Comparison of ENCODE assay signal across 16 cellular contexts in the genomic region with DNA sequence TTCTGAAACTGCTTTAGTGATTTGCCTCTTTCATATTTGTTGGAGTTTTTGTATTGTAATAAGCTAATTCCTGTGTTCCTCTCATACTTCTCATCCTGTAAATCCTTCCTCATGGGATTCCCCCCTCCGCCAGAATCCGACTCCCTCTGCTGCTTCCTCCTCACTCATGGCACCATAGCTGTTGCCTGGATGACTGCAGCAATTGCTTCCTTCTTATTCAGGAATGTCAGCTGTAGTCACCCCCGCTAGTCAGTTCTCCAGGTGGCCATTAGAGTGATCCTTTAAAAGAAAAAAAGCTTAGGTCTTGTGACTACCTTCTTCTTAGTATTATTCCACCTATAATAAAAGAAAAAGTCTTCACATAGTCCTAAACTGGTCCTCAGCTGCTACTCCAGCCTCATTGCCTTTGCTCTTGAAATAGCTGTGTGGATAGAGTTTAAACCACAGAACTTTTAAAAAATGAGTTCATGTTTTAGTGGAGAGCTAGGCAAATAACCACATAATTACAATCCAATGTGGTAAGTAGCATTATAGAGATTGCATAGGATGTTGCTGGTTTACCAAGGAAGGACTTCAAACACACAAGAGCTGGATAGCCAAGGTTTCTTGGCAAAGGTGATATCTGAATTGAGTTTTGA.
DNase-seq lines count a peak whose midpoint lies in the region; TF ChIP-seq lines count a peak whose summit lies in the region.
"Had no signal": no experiment of that assay in that cellular context is flagged by ENCODE, and none has a peak within 500 bp of the region (broad histone marks: within the 10 kb centered on the region; RNA-seq: fewer than 3 reads in every experiment).

No MANE protein-coding gene starts in this region.

- H3K4me3 ChIP-seq in thyroid gland (replicated peaks in 1 of 3), result no peak overlapping the region
- H3K4me3 ChIP-seq: BLaER1 treated with 17β-estradiol and CSF1 and Interleukin-3, amounts not matched to agents 10 nM and 100 nM had no signal

- H3K9me3 Mint-ChIP-seq in T-helper 2 cell treated with Interferon-gamma antibody and Interleukin-4, amounts not matched to agents 5 μg/mL and 100 μg/mL, for 36 hours, result no peaks in the 10 kb centered on the region

- H3K27me3 Mint-ChIP-seq in T-helper 2 cell treated with Interferon-gamma antibody and Interleukin-4, amounts not matched to agents 5 μg/mL and 100 μg/mL, for 36 hours (ENCODE audit: low read depth), result no peaks in the 10 kb centered on the region

- no peaks in the 10 kb centered on the region for H3K4me1 ChIP-seq in thyroid gland
- H3K4me1 ChIP-seq: BLaER1 treated with 17β-estradiol and CSF1 and Interleukin-3, amounts not matched to agents 10 nM and 100 nM had no signal

- intact Hi-C loops in thyroid gland (cut with DNase I), result no loop called here

- DNase-seq in T-helper 2 cell treated with Interferon-gamma antibody and Interleukin-4, amounts not matched to agents 5 μg/mL and 100 μg/mL, for 36 hours (ENCODE audit: low spot score), result no peak
- DNase-seq in T-helper 2 cell (no peak), astrocyte of the hippocampus (ENCODE audit: low read depth, low spot score) (peak; percentile 18), iPS-NIHi11 (ENCODE audit: low spot score) (peak; percentile 44), thyroid gland (no peak), G401 (ENCODE audit: low spot score) (no peak), superior temporal gyrus (ENCODE audit: extremely low spot score) (no peak), NCI-H526 treated with DMSO at 0.1 percent for 48 hours (lab: John Stamatoyannopoulos, UW) (no peak)
- DNase-seq: 8988T, NCI-H1092, NCI-H446 treated with DMSO at 0.1 percent for 48 hours, NCI-H774, Right ventricle myocardium superior had no signal

- H3K36me3 Mint-ChIP-seq in T-helper 2 cell treated with Interferon-gamma antibody and Interleukin-4, amounts not matched to agents 5 μg/mL and 100 μg/mL, for 36 hours (ENCODE audit: low read depth), result peaks cover 51% of the 10 kb centered on the region

- H3K4me3 Mint-ChIP-seq in T-helper 2 cell treated with Interferon-gamma antibody and Interleukin-4, amounts not matched to agents 5 μg/mL and 100 μg/mL, for 36 hours, result no peak overlapping the region

- H3K9me3 ChIP-seq in thyroid gland, result no peaks in the 10 kb centered on the region
- H3K9me3 ChIP-seq: BLaER1 treated with 17β-estradiol and CSF1 and Interleukin-3, amounts not matched to agents 10 nM and 100 nM had no signal

- H3K27ac ChIP-seq in thyroid gland, result no peak overlapping the region
- H3K27ac ChIP-seq: BLaER1 treated with 17β-estradiol and CSF1 and Interleukin-3, amounts not matched to agents 10 nM and 100 nM; HL-60; KMS-11 had no signal

- 87 to 89% methylated on average over 3 of the region's 3 CpGs for WGBS in thyroid gland, 2 donors

- no peak for TF ChIP-seq POLR2A in thyroid gland (IDR thresholded peaks at IDR 0.05)

- H3K36me3 ChIP-seq in thyroid gland, result peaks cover 18 to 21% of the 10 kb centered on the region in 2 donors

- peaks cover 2% of the 10 kb centered on the region for H3K4me1 Mint-ChIP-seq in T-helper 2 cell treated with Interferon-gamma antibody and Interleukin-4, amounts not matched to agents 5 μg/mL and 100 μg/mL, for 36 hours (ENCODE audit: low read depth)

- in situ Hi-C loops in G401 (cut with HindIII; ENCODE audit: low sequenced_read_pairs), result no loop called here

- no peaks in the 10 kb centered on the region for H3K27me3 ChIP-seq in thyroid gland
- H3K27me3 ChIP-seq: BLaER1 treated with 17β-estradiol and CSF1 and Interleukin-3, amounts not matched to agents 10 nM and 100 nM had no signal

- TF ChIP-seq CTCF in thyroid gland (IDR thresholded peaks at IDR 0.05), result no peak

- H3K27ac Mint-ChIP-seq in T-helper 2 cell treated with Interferon-gamma antibody and Interleukin-4, amounts not matched to agents 5 μg/mL and 100 μg/mL, for 36 hours, result peak overlapping the region; percentile 2

Comparison
In these comparisons a context has a peak if more than half of its experiments do, and no peak if none do; other contexts are left out.
1. DNase-seq: peak in astrocyte of the hippocampus (single experiment) and iPS-NIHi11 (single experiment); none in T-helper 2 cell treated with Interferon-gamma antibody and Interleukin-4, amounts not matched to agents 5 μg/mL and 100 μg/mL, for 36 hours (single experiment), T-helper 2 cell (0 of 5), thyroid gland (0 of 2), G401 (single experiment), superior temporal gyrus (single experiment) and NCI-H526 treated with DMSO at 0.1 percent for 48 hours (single experiment).